ENCODE assay signal across 1 cellular context in the genomic region with DNA sequence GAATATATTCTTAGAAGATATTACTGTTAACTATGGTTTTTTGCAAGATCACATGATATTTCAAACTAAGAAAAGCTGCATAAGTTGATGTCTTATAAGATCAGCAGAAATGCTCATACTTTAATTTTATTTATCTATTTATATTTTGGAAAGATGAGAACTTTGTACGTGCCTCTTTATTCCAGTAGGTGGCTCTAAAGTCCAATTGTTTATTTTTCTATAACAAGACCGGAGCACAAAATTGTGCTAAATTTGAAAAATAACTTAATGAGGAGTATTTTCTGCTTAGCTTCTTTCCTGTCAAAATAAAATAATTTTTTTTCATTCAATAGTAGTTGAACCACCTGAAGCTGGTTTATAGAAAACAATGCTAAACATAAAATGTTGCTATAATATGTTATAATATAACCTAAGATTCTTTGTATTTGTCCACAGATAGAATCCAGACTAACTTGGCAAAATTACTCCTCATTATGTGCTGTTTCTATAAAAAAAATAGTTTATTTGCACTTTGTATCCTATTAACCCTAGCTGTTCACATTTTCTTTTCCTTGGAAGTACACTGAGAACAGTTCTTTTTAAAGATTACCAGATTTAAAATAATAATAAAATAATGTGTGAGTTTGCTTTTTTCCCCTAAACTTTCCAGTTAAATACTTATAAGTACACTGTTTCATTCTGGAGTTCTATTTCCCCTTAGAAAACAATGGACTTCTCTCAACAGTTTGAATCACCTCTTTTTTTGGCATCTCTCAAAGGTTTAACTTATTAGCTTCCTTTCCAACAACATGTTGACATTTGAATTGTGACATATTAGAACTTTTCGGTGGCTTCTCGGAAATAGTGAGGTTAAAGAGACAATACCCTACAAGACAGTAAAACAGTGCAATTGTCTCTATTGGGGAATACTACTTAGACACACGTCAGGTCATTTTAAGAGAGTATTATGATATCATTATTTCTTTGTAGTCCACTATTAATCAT.
TF ChIP-seq lines count a peak whose summit lies in the region.

No MANE protein-coding gene starts in this region.

TF ChIP-seq in SK-N-SH treated with all-trans-retinoic acid at 6 μM for 48 hours, 23 proteins besides CTCF, POLR2A, EP300 and RAD21 (continued from another document):
- TF ChIP-seq, protein P1, sequence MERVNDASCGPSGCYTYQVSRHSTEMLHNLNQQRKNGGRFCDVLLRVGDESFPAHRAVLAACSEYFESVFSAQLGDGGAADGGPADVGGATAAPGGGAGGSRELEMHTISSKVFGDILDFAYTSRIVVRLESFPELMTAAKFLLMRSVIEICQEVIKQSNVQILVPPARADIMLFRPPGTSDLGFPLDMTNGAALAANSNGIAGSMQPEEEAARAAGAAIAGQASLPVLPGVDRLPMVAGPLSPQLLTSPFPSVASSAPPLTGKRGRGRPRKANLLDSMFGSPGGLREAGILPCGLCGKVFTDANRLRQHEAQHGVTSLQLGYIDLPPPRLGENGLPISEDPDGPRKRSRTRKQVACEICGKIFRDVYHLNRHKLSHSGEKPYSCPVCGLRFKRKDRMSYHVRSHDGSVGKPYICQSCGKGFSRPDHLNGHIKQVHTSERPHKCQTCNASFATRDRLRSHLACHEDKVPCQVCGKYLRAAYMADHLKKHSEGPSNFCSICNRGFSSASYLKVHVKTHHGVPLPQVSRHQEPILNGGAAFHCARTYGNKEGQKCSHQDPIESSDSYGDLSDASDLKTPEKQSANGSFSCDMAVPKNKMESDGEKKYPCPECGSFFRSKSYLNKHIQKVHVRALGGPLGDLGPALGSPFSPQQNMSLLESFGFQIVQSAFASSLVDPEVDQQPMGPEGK (CRISPR knock-in tag; IDR thresholded peaks at IDR 0.05; ENCODE audit: borderline replicate concordance), result no peak
